ENCODE assay signal across 9 cellular contexts in genomic region chr2:152694161-152694661, GRCh38. TPM values are rescaled to one million over a fixed set of nuclear protein-coding genes. Genes with fewer than 3 reads are reported as not detected.
DNase-seq lines count a peak whose midpoint lies in the region; ATAC-seq, FAIRE-seq and TF ChIP-seq lines count a peak whose summit lies in the region.
"Had no signal": no experiment of that assay in that cellular context is flagged by ENCODE, and none has a peak within 500 bp of the region (broad histone marks: within the 10 kb centered on the region; RNA-seq: fewer than 3 reads in every experiment).

No MANE protein-coding gene starts in this region.

- peak; percentile 55 for ATAC-seq in GM21447 (IDR thresholded peaks at IDR 0.05; ENCODE audit: unreplicated experiment)
- ATAC-seq: HCT116 had no signal

- H3K23ac ChIP-seq in mesendoderm (ENCODE audit: low read length): no peak overlapping the region

- no peak overlapping the region for H2BK15ac ChIP-seq in mesendoderm (replicated peaks; ENCODE audit: low read depth)

- peak overlapping the region; percentile 25 to 81 (median 58) for H3K4me2 ChIP-seq in BLaER1 treated with 17β-estradiol and CSF1 and Interleukin-3, amounts not matched to agents 10 nM and 100 nM
- H3K4me2 ChIP-seq in astrocyte (ENCODE audit: low read length) (peak overlapping the region; percentile 62), mesendoderm (ENCODE audit: low read length) (no peak overlapping the region)

- TF ChIP-seq CTCF in astrocyte (IDR thresholded peaks at IDR 0.05; ENCODE audit: insufficient read depth, low read depth, low read length): no peak

- H4K5ac ChIP-seq in mesendoderm (ENCODE audit: low read length): no peak overlapping the region

- peaks cover 2% of the 10 kb centered on the region for H3K79me1 ChIP-seq in mesendoderm (ENCODE audit: low read length)

- H3K9me3 Mint-ChIP-seq in astrocyte (ENCODE audit: unreplicated experiment): no peaks in the 10 kb centered on the region

- DNase-seq in NCI-H460 (ENCODE audit: extremely low read depth, low read depth): peak; percentile 3
- peak; percentile 87 for DNase-seq in astrocyte (ENCODE audit: low read depth)
- peak; percentile 54 for DNase-seq in mesendoderm
- DNase-seq in ureter (ENCODE audit: low spot score): no peak
- DNase-seq in CD1c-positive myeloid dendritic cell (ENCODE audit: extremely low spot score): no peak
- no peak for DNase-seq in iPS-NIHi7 (ENCODE audit: extremely low spot score)

- peak overlapping the region in 7 of 11 experiments; percentile 9 to 50 (median 32); a peak in 9 of 22 replicates for H3K9ac ChIP-seq in BLaER1 treated with 17β-estradiol and CSF1 and Interleukin-3, amounts not matched to agents 10 nM and 100 nM
- H3K9ac ChIP-seq in astrocyte (ENCODE audit: low read length): peak overlapping the region; percentile 35
- H3K9ac ChIP-seq in mesendoderm (ENCODE audit: low read length): no peak overlapping the region

- peak overlapping the region; percentile 67 for H3K4me3 Mint-ChIP-seq in astrocyte (ENCODE audit: unreplicated experiment)

- no peaks in the 10 kb centered on the region for H3K27me3 ChIP-seq in BLaER1 treated with 17β-estradiol and CSF1 and Interleukin-3, amounts not matched to agents 10 nM and 100 nM
- H3K27me3 ChIP-seq in astrocyte (ENCODE audit: insufficient read depth, low read length): no peaks in the 10 kb centered on the region
- no peaks in the 10 kb centered on the region for H3K27me3 ChIP-seq in mesendoderm (ENCODE audit: insufficient read depth, low read length, poor library complexity)

- H3K4ac ChIP-seq in mesendoderm (ENCODE audit: low read depth, low read length): no peak overlapping the region

- peaks cover 0 to 24% (median 14%) of the 10 kb centered on the region in 10 experiments; a peak in 13 of 20 replicates for H3K4me1 ChIP-seq in BLaER1 treated with 17β-estradiol and CSF1 and Interleukin-3, amounts not matched to agents 10 nM and 100 nM
- H3K4me1 ChIP-seq in astrocyte (ENCODE audit: insufficient read depth, low read length) (no peaks in the 10 kb centered on the region), mesendoderm (ENCODE audit: control insufficient read depth, low read depth, low read length) (no peaks in the 10 kb centered on the region)

- H3K56ac ChIP-seq in mesendoderm (ENCODE audit: low read length): no peak overlapping the region

- H2AFZ ChIP-seq in astrocyte (ENCODE audit: low read depth, low read length): no peak overlapping the region

- peaks cover 45 to 84% (median 59%) of the 10 kb centered on the region in 11 experiments for H3K36me3 ChIP-seq in BLaER1 treated with 17β-estradiol and CSF1 and Interleukin-3, amounts not matched to agents 10 nM and 100 nM
- peaks cover 16% of the 10 kb centered on the region for H3K36me3 ChIP-seq in astrocyte (ENCODE audit: insufficient read depth, low read length)
- H3K36me3 ChIP-seq in mesendoderm (ENCODE audit: control insufficient read depth, insufficient read depth, low read length): no peaks in the 10 kb centered on the region

- peak overlapping the region in 4 of 10 experiments; percentile 26 to 34 (median 28); a peak in 4 of 20 replicates for H3K4me3 ChIP-seq in BLaER1 treated with 17β-estradiol and CSF1 and Interleukin-3, amounts not matched to agents 10 nM and 100 nM
- H3K4me3 ChIP-seq in astrocyte (ENCODE audit: insufficient read depth, low read depth, low read length) (peak overlapping the region; percentile 59), mesendoderm (ENCODE audit: low read length) (no peak overlapping the region)

- H3K79me2 ChIP-seq in astrocyte (ENCODE audit: insufficient read depth, low read length) (peaks cover 72% of the 10 kb centered on the region), mesendoderm (ENCODE audit: control insufficient read depth, insufficient read depth, low read length) (peaks cover 16% of the 10 kb centered on the region)

- no peak overlapping the region for H2BK5ac ChIP-seq in mesendoderm (ENCODE audit: low read length)

- FAIRE-seq in astrocyte (lab: Jason Lieb, UNC): no peak

- no CpG with 5 or more reads among the region's 8 CpGs for WGBS in mesendoderm (ENCODE audit: extremely low coverage, insufficient coverage, low lambda C conversion rate)

- H2AK5ac ChIP-seq in mesendoderm (ENCODE audit: low read length): no peak overlapping the region

- peak overlapping the region; percentile 99 for H3K27ac Mint-ChIP-seq in astrocyte (ENCODE audit: unreplicated experiment)

- peaks cover 51 to 98% (median 77%) of the 10 kb centered on the region in 11 experiments; a peak in 21 of 22 replicates for H4K20me1 ChIP-seq in BLaER1 treated with 17β-estradiol and CSF1 and Interleukin-3, amounts not matched to agents 10 nM and 100 nM
- H4K20me1 ChIP-seq in astrocyte (ENCODE audit: insufficient read depth, low read length): peaks cover 17% of the 10 kb centered on the region

- H3K18ac ChIP-seq in mesendoderm (ENCODE audit: low read length): no peak overlapping the region

- H3K27ac ChIP-seq in BLaER1 treated with 17β-estradiol and CSF1 and Interleukin-3, amounts not matched to agents 10 nM and 100 nM: peak overlapping the region; percentile 9 to 53 (median 34); a peak in 12 of 22 replicates
- H3K27ac ChIP-seq in astrocyte (ENCODE audit: low read depth, low read length): peak overlapping the region; percentile 86
- no peak overlapping the region for H3K27ac ChIP-seq in mesendoderm (ENCODE audit: low read depth, low read length)

- H4K8ac ChIP-seq in mesendoderm (ENCODE audit: low read depth, low read length): no peak overlapping the region

- no peaks in the 10 kb centered on the region for H3K27me3 Mint-ChIP-seq in astrocyte (ENCODE audit: low read depth, unreplicated experiment)

- H2BK120ac ChIP-seq in mesendoderm (ENCODE audit: low read depth, low read length): no peak overlapping the region

- H3K36me3 Mint-ChIP-seq in astrocyte (ENCODE audit: low read depth, unreplicated experiment): peaks cover 4% of the 10 kb centered on the region

- no peaks in the 10 kb centered on the region for H3K9me3 ChIP-seq in BLaER1 treated with 17β-estradiol and CSF1 and Interleukin-3, amounts not matched to agents 10 nM and 100 nM (replicated peaks in 1 of 11)
- H3K9me3 ChIP-seq in astrocyte (ENCODE audit: insufficient read depth, low read depth, low read length): no peaks in the 10 kb centered on the region

- peaks cover 24% of the 10 kb centered on the region for H3K4me1 Mint-ChIP-seq in astrocyte (ENCODE audit: low read depth, unreplicated experiment)

RNA-seq across cellular contexts. Expression of gene PRPF40A, which starts 23.1 kb away (rescaled TPM):
- total RNA-seq in NCI-H460 (2014; rRNA removed; shearing (Covaris generic)): 147 and 160 TPM in 2 replicates
- 124 and 167 TPM in 2 replicates for polyA plus RNA-seq in NCI-H460 (2014; cell fraction: nucleus; rRNA removed)
- total RNA-seq in astrocyte (126 and 131 TPM in 2 replicates), ureter (111 TPM)
- polyA plus RNA-seq in mesendoderm (2013, experiment 1 of 2): 328 TPM
- polyA plus RNA-seq in mesendoderm (2013, experiment 2 of 2): 320 TPM

RNA-seq across cellular contexts. Expression of gene ARL6IP6, which starts 24.2 kb away (rescaled TPM):
- total RNA-seq in NCI-H460 (2014; rRNA removed; shearing (Covaris generic)): 30.4 and 34.6 TPM in 2 replicates
- 29.1 and 54.1 TPM in 2 replicates for polyA plus RNA-seq in NCI-H460 (2014; cell fraction: nucleus; rRNA removed)
- 17.0 and 18.1 TPM in 2 replicates for total RNA-seq in astrocyte
- 34.4 TPM for polyA plus RNA-seq in mesendoderm (2013, experiment 1 of 2)
- polyA plus RNA-seq in mesendoderm (2013, experiment 2 of 2): 41.9 TPM
- 19.1 TPM for total RNA-seq in ureter

Comparison
In these comparisons a context has a peak if more than half of its experiments do, and no peak if none do; other contexts are left out.
1. DNase-seq: peak in NCI-H460 (single experiment), astrocyte (single experiment) and mesendoderm (single experiment); none in ureter (single experiment), CD1c-positive myeloid dendritic cell (single experiment) and iPS-NIHi7 (single experiment).